11 cellular contexts compared by ENCODE assay signal in the genomic region with DNA sequence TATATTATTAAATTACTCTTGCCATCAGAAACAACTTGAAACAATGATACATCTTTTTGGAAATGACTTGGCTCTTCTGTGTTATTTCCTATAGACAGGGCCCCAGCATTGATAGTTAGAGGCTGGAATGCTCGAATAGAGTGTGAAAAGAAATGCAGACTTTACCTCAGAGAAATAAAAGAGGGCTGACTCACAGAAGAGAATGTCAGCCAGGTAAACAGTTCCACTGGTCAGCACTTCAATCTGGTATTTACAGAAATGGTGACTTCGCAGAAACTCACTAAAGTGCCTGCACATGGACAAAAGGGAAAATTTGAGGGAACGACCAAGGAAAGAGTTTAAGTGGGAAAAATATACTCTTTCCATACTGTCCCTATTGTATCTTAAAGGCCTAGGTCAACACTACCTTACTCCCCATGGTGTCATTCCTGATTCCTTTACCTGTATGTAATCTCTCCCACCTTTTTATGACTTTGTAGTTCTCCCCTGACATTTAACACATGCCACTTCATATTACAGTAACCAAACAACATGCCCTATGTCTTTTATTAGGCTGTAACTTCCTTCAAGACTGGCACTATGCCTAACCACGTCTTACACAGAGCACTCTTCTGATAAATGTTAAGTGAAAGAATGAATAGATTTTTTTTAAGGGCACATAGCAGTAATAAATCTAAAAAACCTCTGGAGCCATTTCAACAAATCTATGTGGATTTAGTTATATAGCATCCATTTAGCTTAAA. TPM values are rescaled to one million over a fixed set of nuclear protein-coding genes. Genes with fewer than 3 reads are reported as not detected.
DNase-seq lines count a peak whose midpoint lies in the region; ATAC-seq and TF ChIP-seq lines count a peak whose summit lies in the region.
"Had no signal": no experiment of that assay in that cellular context is flagged by ENCODE, and none has a peak within 500 bp of the region (broad histone marks: within the 10 kb centered on the region; RNA-seq: fewer than 3 reads in every experiment).

No MANE protein-coding gene starts in this region.

- no peak overlapping the region for H3K4me3 ChIP-seq in AG09309 (ENCODE audit: control insufficient read depth, low read depth, low read length)
- no peak overlapping the region for H3K4me3 ChIP-seq in HEK293 (ENCODE audit: low read depth, low read length)
- H3K4me3 ChIP-seq in astrocyte of the spinal cord (ENCODE audit: low read depth, low read length): no peak overlapping the region

- peak; percentile 95 for ATAC-seq in left colon
- no peak for ATAC-seq in GM18520 (IDR thresholded peaks at IDR 0.05; ENCODE audit: unreplicated experiment)
- ATAC-seq in HG03108 (IDR thresholded peaks at IDR 0.05; ENCODE audit: unreplicated experiment): no peak
- ATAC-seq in GM21786 (IDR thresholded peaks at IDR 0.05; ENCODE audit: unreplicated experiment): no peak

- H3K27ac Mint-ChIP-seq in activated CD4-positive, alpha-beta T cell treated with anti-CD3 and anti-CD28 coated beads, Interleukin-2, amount 10 ng/mL, durations not matched to agents 24 days and 14 days: no peak overlapping the region

- CTCF ChIA-PET in HEK293 (lab: Yijun Ruan, JAX): interaction anchor here (0.6 kb wide), 1 partner anchor 149 kb away, joined by 3 read pairs; no protein-coding TSS in a partner anchor

- peaks cover 54 to 86% of the 10 kb centered on the region in 2 experiments for H3K36me3 ChIP-seq in HEK293 (ENCODE audit: control insufficient read depth in 2 of 2, insufficient read depth in 1 of 2, low read length in 2 of 2)

- no peaks in the 10 kb centered on the region for H3K9me3 ChIP-seq in HEK293 (ENCODE audit: control insufficient read depth, insufficient read depth, low read depth, low read length)

- POLR2A ChIA-PET in HEK293 (lab: Yijun Ruan, JAX): no interaction called here

- intact Hi-C loops in left colon (cut with DNase I, micrococcal nuclease): no loop called here
- intact Hi-C loops in activated CD4-positive, alpha-beta T cell treated with anti-CD3 and anti-CD28 coated beads, Interleukin-2, amount 10 ng/mL, durations not matched to agents 24 days and 14 days (cut with micrococcal nuclease): no loop called here

- TF ChIP-seq CTCF in AG09309 (IDR thresholded peaks at IDR 0.05; ENCODE audit: control insufficient read depth, insufficient read depth, low read depth, low read length, missing control alignments) (no peak), HEK293 (tag by site-specific recombination; IDR thresholded peaks at IDR 0.05) (no peak), astrocyte of the spinal cord (IDR thresholded peaks at IDR 0.05; ENCODE audit: low read depth, low read length) (no peak)

- peaks cover 10% of the 10 kb centered on the region for H3K4me1 Mint-ChIP-seq in activated CD4-positive, alpha-beta T cell treated with anti-CD3 and anti-CD28 coated beads, Interleukin-2, amount 10 ng/mL, durations not matched to agents 24 days and 14 days

- H3K36me3 Mint-ChIP-seq in activated CD4-positive, alpha-beta T cell treated with anti-CD3 and anti-CD28 coated beads, Interleukin-2, amount 10 ng/mL, durations not matched to agents 24 days and 14 days (ENCODE audit: low read depth): peaks cover 40% of the 10 kb centered on the region

- peak; percentile 49 for DNase-seq in AG09309 (ENCODE audit: low read depth)
- DNase-seq in astrocyte of the spinal cord (ENCODE audit: low read depth, low spot score): peak; percentile 51
- no peak for DNase-seq in left colon
- DNase-seq in activated CD4-positive, alpha-beta T cell treated with anti-CD3 and anti-CD28 coated beads, Interleukin-2, amount 10 ng/mL, durations not matched to agents 24 days and 14 days: no peak
- DNase-seq: activated CD4-positive, alpha-beta T cell treated with anti-CD3 and anti-CD28 coated beads for 1 hour; anterior cingulate cortex; KG1 had no signal

- H3K27ac ChIP-seq in HEK293 (ENCODE audit: extremely low read depth, low read depth, low read length): 0 out of 2 replicates have a peak overlapping the region, but pooled peaks have one; percentile 11

- H3K4me3 Mint-ChIP-seq in activated CD4-positive, alpha-beta T cell treated with anti-CD3 and anti-CD28 coated beads, Interleukin-2, amount 10 ng/mL, durations not matched to agents 24 days and 14 days: no peak overlapping the region

- peaks cover 19% of the 10 kb centered on the region for H3K4me1 ChIP-seq in HEK293 (ENCODE audit: control insufficient read depth, insufficient read depth, low read length)

- no peaks in the 10 kb centered on the region for H3K27me3 Mint-ChIP-seq in activated CD4-positive, alpha-beta T cell treated with anti-CD3 and anti-CD28 coated beads, Interleukin-2, amount 10 ng/mL, durations not matched to agents 24 days and 14 days

- in situ Hi-C loops in astrocyte of the spinal cord (cut with HindIII; ENCODE audit: low sequenced_read_pairs): no loop called here

- no peaks in the 10 kb centered on the region for H3K9me3 Mint-ChIP-seq in activated CD4-positive, alpha-beta T cell treated with anti-CD3 and anti-CD28 coated beads, Interleukin-2, amount 10 ng/mL, durations not matched to agents 24 days and 14 days

TF ChIP-seq in HEK293, 187 proteins besides CTCF, POLR2A, EP300 and RAD21:
- TF ChIP-seq, protein P1, sequence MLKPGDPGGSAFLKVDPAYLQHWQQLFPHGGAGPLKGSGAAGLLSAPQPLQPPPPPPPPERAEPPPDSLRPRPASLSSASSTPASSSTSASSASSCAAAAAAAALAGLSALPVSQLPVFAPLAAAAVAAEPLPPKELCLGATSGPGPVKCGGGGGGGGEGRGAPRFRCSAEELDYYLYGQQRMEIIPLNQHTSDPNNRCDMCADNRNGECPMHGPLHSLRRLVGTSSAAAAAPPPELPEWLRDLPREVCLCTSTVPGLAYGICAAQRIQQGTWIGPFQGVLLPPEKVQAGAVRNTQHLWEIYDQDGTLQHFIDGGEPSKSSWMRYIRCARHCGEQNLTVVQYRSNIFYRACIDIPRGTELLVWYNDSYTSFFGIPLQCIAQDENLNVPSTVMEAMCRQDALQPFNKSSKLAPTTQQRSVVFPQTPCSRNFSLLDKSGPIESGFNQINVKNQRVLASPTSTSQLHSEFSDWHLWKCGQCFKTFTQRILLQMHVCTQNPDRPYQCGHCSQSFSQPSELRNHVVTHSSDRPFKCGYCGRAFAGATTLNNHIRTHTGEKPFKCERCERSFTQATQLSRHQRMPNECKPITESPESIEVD (tag by site-specific recombination; IDR thresholded peaks at IDR 0.05): no peak
- TF ChIP-seq, protein P2, sequence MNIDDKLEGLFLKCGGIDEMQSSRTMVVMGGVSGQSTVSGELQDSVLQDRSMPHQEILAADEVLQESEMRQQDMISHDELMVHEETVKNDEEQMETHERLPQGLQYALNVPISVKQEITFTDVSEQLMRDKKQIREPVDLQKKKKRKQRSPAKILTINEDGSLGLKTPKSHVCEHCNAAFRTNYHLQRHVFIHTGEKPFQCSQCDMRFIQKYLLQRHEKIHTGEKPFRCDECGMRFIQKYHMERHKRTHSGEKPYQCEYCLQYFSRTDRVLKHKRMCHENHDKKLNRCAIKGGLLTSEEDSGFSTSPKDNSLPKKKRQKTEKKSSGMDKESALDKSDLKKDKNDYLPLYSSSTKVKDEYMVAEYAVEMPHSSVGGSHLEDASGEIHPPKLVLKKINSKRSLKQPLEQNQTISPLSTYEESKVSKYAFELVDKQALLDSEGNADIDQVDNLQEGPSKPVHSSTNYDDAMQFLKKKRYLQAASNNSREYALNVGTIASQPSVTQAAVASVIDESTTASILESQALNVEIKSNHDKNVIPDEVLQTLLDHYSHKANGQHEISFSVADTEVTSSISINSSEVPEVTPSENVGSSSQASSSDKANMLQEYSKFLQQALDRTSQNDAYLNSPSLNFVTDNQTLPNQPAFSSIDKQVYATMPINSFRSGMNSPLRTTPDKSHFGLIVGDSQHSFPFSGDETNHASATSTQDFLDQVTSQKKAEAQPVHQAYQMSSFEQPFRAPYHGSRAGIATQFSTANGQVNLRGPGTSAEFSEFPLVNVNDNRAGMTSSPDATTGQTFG (tag by site-specific recombination; IDR thresholded peaks at IDR 0.05; ENCODE audit: borderline replicate concordance): no peak
- 0 out of 2 replicates have a peak, but pooled peaks have one; percentile 21 for TF ChIP-seq HIC1 (tag by site-specific recombination; IDR thresholded peaks at IDR 0.05)
- TF ChIP-seq ZBTB48 (tag by site-specific recombination; IDR thresholded peaks at IDR 0.05): no peak
- no peak for TF ChIP-seq ZNF354C (tag by site-specific recombination; IDR thresholded peaks at IDR 0.05; ENCODE audit: borderline replicate concordance, low read depth)

RNA-seq across cellular contexts. Expression of gene AKAP10, which starts 36.7 kb away (rescaled TPM):
- 10 to 100 TPM; 26.5 to 30.0 TPM for total RNA-seq in left colon
- total RNA-seq in activated CD4-positive, alpha-beta T cell treated with anti-CD3 and anti-CD28 coated beads, Interleukin-2, amount 10 ng/mL, durations not matched to agents 24 days and 14 days: 38.4 and 42.2 TPM in 2 replicates

Comparison
In these comparisons a context has a peak if more than half of its experiments do, and no peak if none do; other contexts are left out.
1. DNase-seq: peak in AG09309 (single experiment) and astrocyte of the spinal cord (single experiment); none in left colon (0 of 2) and activated CD4-positive, alpha-beta T cell treated with anti-CD3 and anti-CD28 coated beads, Interleukin-2, amount 10 ng/mL, durations not matched to agents 24 days and 14 days (single experiment).